In genomic region chr3:147218976-147219375, GRCh38 we compare ENCODE assay signal across 16 cellular contexts.
"Had no signal": no experiment of that assay in that cellular context is flagged by ENCODE, and none has a peak within 500 bp of the region (broad histone marks: within the 10 kb centered on the region; RNA-seq: fewer than 3 reads in every experiment).

No MANE protein-coding gene starts in this region.

- ATAC-seq: activated T-cell treated with anti-CD3 and anti-CD28 coated beads, Interleukin-2, amount 50 U/mL, for 4 hours; foreskin keratinocyte; heart left ventricle; mucosa of descending colon; natural killer cell; stimulated activated effector memory CD8-positive, alpha-beta T cell treated with anti-CD3 and anti-CD28 coated beads, Interleukin-12 subunit alpha, Interleukin-12 subunit beta, amount 100 ng/mL, for 72 hours had no signal

- H3K4me1 Mint-ChIP-seq: activated naive CD8-positive, alpha-beta T cell treated with anti-CD3 and anti-CD28 coated beads, Interleukin-2, amount 10 ng/mL, durations not matched to agents 7 days and 5 days; natural killer cell; stimulated activated effector memory CD8-positive, alpha-beta T cell treated with anti-CD3 and anti-CD28 coated beads, Interleukin-12 subunit alpha, Interleukin-12 subunit beta, amount 100 ng/mL, for 72 hours had no signal

- H3K9me3 Mint-ChIP-seq: activated naive CD8-positive, alpha-beta T cell treated with anti-CD3 and anti-CD28 coated beads, Interleukin-2, amount 10 ng/mL, durations not matched to agents 7 days and 5 days had no signal

- H3K27ac ChIP-seq: esophagus muscularis mucosa, foreskin keratinocyte, heart left ventricle, skin epidermis, transverse colon had no signal

- H3K4me3 ChIP-seq: esophagus muscularis mucosa, heart left ventricle, mucosa of descending colon, skin epidermis, transverse colon had no signal

- H3K27me3 Mint-ChIP-seq: activated naive CD8-positive, alpha-beta T cell treated with anti-CD3 and anti-CD28 coated beads, Interleukin-2, amount 10 ng/mL, durations not matched to agents 7 days and 5 days had no signal

- DNase-seq: activated CD4-positive, alpha-beta T cell treated with anti-CD3 and anti-CD28 coated beads, Interleukin-2, amount 50 U/mL, for 4 hours; activated CD4-positive, CD25-positive, alpha-beta regulatory T cell treated with anti-CD3 and anti-CD28 coated beads, Interleukin-2, amount 50 U/mL, for 72 hours; activated gamma-delta T cell treated with Interleukin-2 at 50 U/mL for 16 hours; activated naive CD8-positive, alpha-beta T cell treated with anti-CD3 and anti-CD28 coated beads, Interleukin-2, amount 10 ng/mL, durations not matched to agents 7 days and 5 days; activated T-cell treated with anti-CD3 and anti-CD28 coated beads, Interleukin-2, amount 50 U/mL, for 4 hours; aorta; foreskin keratinocyte; heart left ventricle; mammary epithelial cell; mucosa of descending colon; natural killer cell; T-helper 2 cell; transverse colon had no signal

- H3K4me1 ChIP-seq: esophagus muscularis mucosa, heart left ventricle, transverse colon had no signal

- H3K36me3 ChIP-seq: esophagus muscularis mucosa, heart left ventricle, transverse colon had no signal

- H3K27ac Mint-ChIP-seq: activated naive CD8-positive, alpha-beta T cell treated with anti-CD3 and anti-CD28 coated beads, Interleukin-2, amount 10 ng/mL, durations not matched to agents 7 days and 5 days; natural killer cell; stimulated activated effector memory CD8-positive, alpha-beta T cell treated with anti-CD3 and anti-CD28 coated beads, Interleukin-12 subunit alpha, Interleukin-12 subunit beta, amount 100 ng/mL, for 72 hours had no signal

- H3K36me3 Mint-ChIP-seq: activated naive CD8-positive, alpha-beta T cell treated with anti-CD3 and anti-CD28 coated beads, Interleukin-2, amount 10 ng/mL, durations not matched to agents 7 days and 5 days; natural killer cell; stimulated activated effector memory CD8-positive, alpha-beta T cell treated with anti-CD3 and anti-CD28 coated beads, Interleukin-12 subunit alpha, Interleukin-12 subunit beta, amount 100 ng/mL, for 72 hours had no signal

- H3K9me3 ChIP-seq: esophagus muscularis mucosa, heart left ventricle, mucosa of descending colon, transverse colon had no signal

- H3K27me3 ChIP-seq: esophagus muscularis mucosa, foreskin keratinocyte, heart left ventricle, transverse colon had no signal

- H3K4me3 Mint-ChIP-seq: activated naive CD8-positive, alpha-beta T cell treated with anti-CD3 and anti-CD28 coated beads, Interleukin-2, amount 10 ng/mL, durations not matched to agents 7 days and 5 days; activated T-cell treated with anti-CD3 and anti-CD28 coated beads, Interleukin-2, amount 50 U/mL, for 4 hours; natural killer cell; stimulated activated effector memory CD8-positive, alpha-beta T cell treated with anti-CD3 and anti-CD28 coated beads, Interleukin-12 subunit alpha, Interleukin-12 subunit beta, amount 100 ng/mL, for 72 hours had no signal
